In the genomic region with DNA sequence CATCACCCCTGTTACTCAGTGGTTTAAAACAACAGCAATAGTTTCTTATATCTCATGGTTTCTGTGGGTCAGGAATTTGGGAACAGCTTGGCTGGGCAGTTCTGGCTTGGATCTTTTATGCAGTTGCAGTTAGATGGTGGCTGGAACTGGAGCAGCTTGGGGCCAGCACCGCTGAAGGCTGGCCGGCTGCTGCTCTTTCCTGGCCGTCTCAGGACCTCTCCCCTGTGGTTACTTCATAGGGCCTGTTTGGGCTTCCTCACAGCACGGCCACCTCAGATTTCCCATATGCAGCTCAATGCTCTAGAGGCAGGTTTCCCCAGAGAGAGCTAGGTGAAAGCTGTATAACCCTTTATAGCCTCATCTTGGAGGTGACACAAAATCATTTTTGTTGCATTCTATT, we compare ENCODE assay signal across 11 cellular contexts. TPM values are rescaled to one million over a fixed set of nuclear protein-coding genes. Genes with fewer than 3 reads are reported as not detected.
DNase-seq lines count a peak whose midpoint lies in the region; ATAC-seq and TF ChIP-seq lines count a peak whose summit lies in the region.
"Had no signal": no experiment of that assay in that cellular context is flagged by ENCODE, and none has a peak within 500 bp of the region (broad histone marks: within the 10 kb centered on the region; RNA-seq: fewer than 3 reads in every experiment).

No MANE protein-coding gene starts in this region.

- no peaks in the 10 kb centered on the region for H3K9me3 Mint-ChIP-seq in WTC11

- H3K4me3 ChIP-seq in GM12865 (ENCODE audit: low read depth, low read length) (peak overlapping the region; percentile 57), gastroesophageal sphincter (no peak overlapping the region), sigmoid colon (no peak overlapping the region)

- CTCF ChIA-PET in WTC11 (lab: Charles Lee), result interaction anchor here (1.1 to 3.3 kb wide), 6 partner anchors 11 to 213 kb away, joined by 3 to 15 read pairs (median 7); no protein-coding TSS in a partner anchor

- intact Hi-C loops in sigmoid colon (cut with DNase I) (no loop called here), posterior cingulate gyrus (cut with DNase I) (no loop called here)

- H3K27me3 ChIP-seq in gastroesophageal sphincter, result no peaks in the 10 kb centered on the region
- H3K27me3 ChIP-seq in sigmoid colon, result no peaks in the 10 kb centered on the region

- no peaks in the 10 kb centered on the region for H3K27me3 Mint-ChIP-seq in WTC11 (ENCODE audit: low read depth)

- H3K9me3 ChIP-seq in gastroesophageal sphincter (no peaks in the 10 kb centered on the region), sigmoid colon (no peaks in the 10 kb centered on the region)

- peaks cover 34% of the 10 kb centered on the region for H3K4me1 Mint-ChIP-seq in WTC11

- H3K27ac ChIP-seq in gastroesophageal sphincter (peak overlapping the region; percentile 90 to 96 (median 92)), sigmoid colon (peak overlapping the region; percentile 84 to 95 (median 92))
- H3K27ac ChIP-seq: KMS-11 had no signal

- no peaks in the 10 kb centered on the region for H3K36me3 Mint-ChIP-seq in WTC11

- peak overlapping the region; percentile 51; the same call in 1 of the 2 replicates for H3K27ac Mint-ChIP-seq in WTC11

- POLR2A ChIA-PET in WTC11 (lab: Charles Lee), result no interaction called here

- H3K36me3 ChIP-seq in gastroesophageal sphincter (no peaks in the 10 kb centered on the region), sigmoid colon (no peaks in the 10 kb centered on the region)

- TF ChIP-seq POLR2A in gastroesophageal sphincter (IDR thresholded peaks at IDR 0.05) (no peak), sigmoid colon (IDR thresholded peaks at IDR 0.05) (no peak)

- ATAC-seq in WTC11 (no peak), gastroesophageal sphincter (no peak)

- TF ChIP-seq CTCF in GM12865 (IDR thresholded peaks at IDR 0.05; ENCODE audit: insufficient read depth, low read depth, low read length, missing control alignments) (no peak), WTC11 (IDR thresholded peaks at IDR 0.05) (no peak), gastroesophageal sphincter (IDR thresholded peaks at IDR 0.05) (no peak), sigmoid colon (IDR thresholded peaks at IDR 0.05) (no peak)

- H3K4me3 Mint-ChIP-seq in WTC11, result no peak overlapping the region

- TF ChIP-seq EP300 in gastroesophageal sphincter (IDR thresholded peaks at IDR 0.05) (no peak), sigmoid colon (IDR thresholded peaks at IDR 0.05) (no peak)

- DNase-seq in GM12865 (ENCODE audit: low read depth), result no peak
- no peak for DNase-seq in WTC11 (ENCODE audit: low spot score)
- no peak for DNase-seq in sigmoid colon
- no peak for DNase-seq in T1000 (lab: John Stamatoyannopoulos, UW)
- DNase-seq in NCI-H1694 treated with DMSO at 0.1 percent for 48 hours (lab: John Stamatoyannopoulos, UW), result no peak
- no peak for DNase-seq in NCI-H2196 treated with DMSO at 0.1 percent for 48 hours (lab: John Stamatoyannopoulos, UW; ENCODE audit: unreplicated experiment)
- no peak for DNase-seq in posterior cingulate gyrus
- DNase-seq: NCI-H82; stimulated activated CD4-positive, alpha-beta T cell treated with anti-CD3 and anti-CD28 coated beads, Interleukin-12 subunit alpha, Interleukin-12 subunit beta, amount 100 ng/mL, for 4 hours had no signal

- 20 to 55% methylated on average over 3 to 4 of the region's 4 CpGs for WGBS in gastroesophageal sphincter (ENCODE audit: low coverage in 1 of 2), 2 donors
- 63 to 82% methylated on average over 4 of the region's 4 CpGs for WGBS in sigmoid colon, 2 donors

- peaks cover 46 to 100% (median 78%) of the 10 kb centered on the region in 3 donors for H3K4me1 ChIP-seq in gastroesophageal sphincter
- peaks cover 0 to 100% (median 89%) of the 10 kb centered on the region in 4 donors for H3K4me1 ChIP-seq in sigmoid colon

TF ChIP-seq in WTC11, 78 proteins besides CTCF, POLR2A, EP300 and RAD21:
- TF ChIP-seq ZNF232 (CRISPR knock-in tag; IDR thresholded peaks at IDR 0.05) (no peak), JAZF1 (CRISPR knock-in tag; IDR thresholded peaks at IDR 0.05) (no peak), ZNF423 (CRISPR knock-in tag; IDR thresholded peaks at IDR 0.05) (no peak), SMAD4 (CRISPR knock-in tag; IDR thresholded peaks at IDR 0.05) (no peak), ZNF317 (CRISPR knock-in tag; IDR thresholded peaks at IDR 0.05; ENCODE audit: borderline replicate concordance, low read depth) (no peak), RELA (CRISPR knock-in tag; IDR thresholded peaks at IDR 0.05; ENCODE audit: borderline replicate concordance) (no peak), MYBL2 (CRISPR knock-in tag; IDR thresholded peaks at IDR 0.05) (no peak), CBFB (CRISPR knock-in tag; IDR thresholded peaks at IDR 0.05; ENCODE audit: low read depth) (no peak), GRHL2 (CRISPR knock-in tag; IDR thresholded peaks at IDR 0.05; ENCODE audit: insufficient replicate concordance, severe bottlenecking) (no peak), FOXP1 (CRISPR knock-in tag; IDR thresholded peaks at IDR 0.05; ENCODE audit: borderline replicate concordance) (no peak)
- TF ChIP-seq, protein P1, sequence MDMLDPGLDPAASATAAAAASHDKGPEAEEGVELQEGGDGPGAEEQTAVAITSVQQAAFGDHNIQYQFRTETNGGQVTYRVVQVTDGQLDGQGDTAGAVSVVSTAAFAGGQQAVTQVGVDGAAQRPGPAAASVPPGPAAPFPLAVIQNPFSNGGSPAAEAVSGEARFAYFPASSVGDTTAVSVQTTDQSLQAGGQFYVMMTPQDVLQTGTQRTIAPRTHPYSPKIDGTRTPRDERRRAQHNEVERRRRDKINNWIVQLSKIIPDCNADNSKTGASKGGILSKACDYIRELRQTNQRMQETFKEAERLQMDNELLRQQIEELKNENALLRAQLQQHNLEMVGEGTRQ (CRISPR knock-in tag; IDR thresholded peaks at IDR 0.05), result no peak

RNA-seq across cellular contexts. Expression of a gene that starts 15.6 kb away (rescaled TPM):
- 22.7 to 28.1 TPM (median 24.4 TPM) in 3 replicates for total RNA-seq in WTC11 (2021)
- total RNA-seq in gastroesophageal sphincter, result 100 to 1,000 TPM; 241 to 418 (median 291) TPM
- 100 to 1,000 TPM; 348 to 511 (median 395) TPM for total RNA-seq in sigmoid colon
- polyA plus RNA-seq in sigmoid colon, result 10 to 100 TPM; 43.9 to 78.4 (median 75.7) TPM

RNA-seq across cellular contexts. Expression of a gene that starts 53.6 kb away (rescaled TPM):
- total RNA-seq in WTC11 (2021) (19.7 to 29.2 TPM (median 25.3 TPM) in 3 replicates), gastroesophageal sphincter (10 to 100 TPM in 2 of 4 donors, 1 to 10 TPM in 2; 7.6 to 14.5 (median 10.4) TPM), sigmoid colon (10 to 100 TPM in 3 of 4 donors, 1 to 10 TPM in 1; 4.3 to 17.1 (median 11.7) TPM)
- polyA plus RNA-seq in sigmoid colon, result 10 to 100 TPM in 1 of 3 donors, 1 to 10 TPM in 2; 2.5 to 13.8 (median 4.8) TPM
